18 cellular contexts compared by ENCODE assay signal in genomic region chr2:241857572-241858121, GRCh38. TPM values are rescaled to one million over a fixed set of nuclear protein-coding genes. Genes with fewer than 3 reads are reported as not detected.
A peak's percentile ranks its signal among the peaks of the same experiment; 100 is the strongest.
DNase-seq lines count a peak whose midpoint lies in the region; ATAC-seq, FAIRE-seq and TF ChIP-seq lines count a peak whose summit lies in the region.
"Had no signal": no experiment of that assay in that cellular context is flagged by ENCODE, and none has a peak within 500 bp of the region (broad histone marks: within the 10 kb centered on the region; RNA-seq: fewer than 3 reads in every experiment).

No MANE protein-coding gene starts in this region.

- TF ChIP-seq POLR2A in GM12891 (IDR thresholded peaks at IDR 0.05; ENCODE audit: low read depth, low read length) (no peak), gastroesophageal sphincter (IDR thresholded peaks at IDR 0.05) (no peak)

- no peaks in the 10 kb centered on the region for H3K9me3 Mint-ChIP-seq in activated CD4-positive, alpha-beta T cell treated with anti-CD3 and anti-CD28 coated beads for 36 hours (ENCODE audit: low read depth)
- no peaks in the 10 kb centered on the region for H3K9me3 Mint-ChIP-seq in central memory CD8-positive, alpha-beta T cell

- WGBS in gastroesophageal sphincter (ENCODE audit: low coverage in 1 of 2), 2 donors = 100% methylated on average over 1 of the region's 18 CpGs; no CpG with 5 or more reads in 1 of the 2 donors

- peak overlapping the region; percentile 80 for H3K27ac Mint-ChIP-seq in activated CD4-positive, alpha-beta T cell treated with anti-CD3 and anti-CD28 coated beads for 36 hours
- H3K27ac Mint-ChIP-seq in central memory CD8-positive, alpha-beta T cell (ENCODE audit: low read depth) = peak overlapping the region; percentile 86

- intact Hi-C loops in activated CD4-positive, alpha-beta T cell treated with anti-CD3 and anti-CD28 coated beads for 36 hours (cut with DNase I, micrococcal nuclease) = loop anchor here in 1 of 2 experiments (2.0 to 5.0 kb wide), 2 partner anchors 55 to 123 kb away; partner anchors contain the start of gene D2HGDH

- H3K4me2 ChIP-seq in Karpas-422 (ENCODE audit: low read depth, low read length, poor library complexity, severe bottlenecking) = no peak overlapping the region
- H3K4me2 ChIP-seq: A549 had no signal

- H3K9ac ChIP-seq in rectal smooth muscle tissue (ENCODE audit: low read length) (no peak overlapping the region), Karpas-422 (ENCODE audit: low read length) (no peak overlapping the region)

- H3K27me3 ChIP-seq in rectal smooth muscle tissue (ENCODE audit: control insufficient read depth, insufficient read depth, low read length) (no peaks in the 10 kb centered on the region), Karpas-422 (ENCODE audit: low read length) (no peaks in the 10 kb centered on the region), gastroesophageal sphincter (peaks cover 22% of the 10 kb centered on the region)

- no peaks in the 10 kb centered on the region for H3K79me2 ChIP-seq in Karpas-422 (ENCODE audit: low read length)

- H3K9me3 ChIP-seq in Karpas-422 (ENCODE audit: low read length) (no peaks in the 10 kb centered on the region), gastroesophageal sphincter (no peaks in the 10 kb centered on the region)
- H3K9me3 ChIP-seq: A549, heart left ventricle, tibial artery had no signal

- POLR2A ChIA-PET in activated CD4-positive, alpha-beta T cell treated with anti-CD3 and anti-CD28 coated beads for 36 hours (lab: Charles Lee) = no interaction called here

- peaks cover 44% of the 10 kb centered on the region for H3K4me1 Mint-ChIP-seq in activated CD4-positive, alpha-beta T cell treated with anti-CD3 and anti-CD28 coated beads for 36 hours
- H3K4me1 Mint-ChIP-seq in central memory CD8-positive, alpha-beta T cell = peaks cover 50% of the 10 kb centered on the region

- H3K27ac ChIP-seq in rectal smooth muscle tissue (ENCODE audit: low read depth, low read length) (no peak overlapping the region), Karpas-422 (ENCODE audit: low read length) (no peak overlapping the region), gastroesophageal sphincter (peak overlapping the region in 1 of 4 donors; percentile 85)
- H3K27ac ChIP-seq: A549, RWPE1, tibial artery had no signal

- H2AFZ ChIP-seq in Karpas-422 (ENCODE audit: low read length) = no peak overlapping the region

- FAIRE-seq in GM12891 (lab: Jason Lieb, UNC) = no peak
- FAIRE-seq: A549, bronchial epithelial cell, endothelial cell of umbilical vein had no signal

- H3K9me2 ChIP-seq in Karpas-422 (replicated peaks; ENCODE audit: insufficient read depth, low read length) = no peaks in the 10 kb centered on the region

- TF ChIP-seq CTCF in gastroesophageal sphincter (IDR thresholded peaks at IDR 0.05) = no peak

- CTCF ChIA-PET in activated CD4-positive, alpha-beta T cell treated with anti-CD3 and anti-CD28 coated beads for 36 hours (lab: Charles Lee) = no interaction called here

- H3K4me3 ChIP-seq in rectal smooth muscle tissue (ENCODE audit: low read length) (peak overlapping the region; percentile 12), Karpas-422 (ENCODE audit: low read length) (no peak overlapping the region), gastroesophageal sphincter (peak overlapping the region in 1 of 2 donors; percentile 41)
- H3K4me3 ChIP-seq: A549, tibial artery had no signal

- no peaks in the 10 kb centered on the region for H4K20me1 ChIP-seq in Karpas-422 (ENCODE audit: insufficient read depth, low read depth, low read length)

- no peaks in the 10 kb centered on the region for H3K36me3 ChIP-seq in rectal smooth muscle tissue (ENCODE audit: control insufficient read depth, insufficient read depth, low read length)
- H3K36me3 ChIP-seq in Karpas-422 (ENCODE audit: insufficient read depth, low read length) = no peaks in the 10 kb centered on the region
- H3K36me3 ChIP-seq in gastroesophageal sphincter = no peaks in the 10 kb centered on the region
- H3K36me3 ChIP-seq: heart left ventricle, tibial artery had no signal

- peaks cover 17% of the 10 kb centered on the region for H3K36me3 Mint-ChIP-seq in activated CD4-positive, alpha-beta T cell treated with anti-CD3 and anti-CD28 coated beads for 36 hours (ENCODE audit: low read depth)
- peaks cover 15% of the 10 kb centered on the region for H3K36me3 Mint-ChIP-seq in central memory CD8-positive, alpha-beta T cell (ENCODE audit: insufficient read depth)

- DNase-seq in activated CD4-positive, alpha-beta T cell treated with anti-CD3 and anti-CD28 coated beads for 36 hours = peak; percentile 11
- DNase-seq in activated CD4-positive, alpha-beta T cell treated with anti-CD3 and anti-CD28 coated beads, Interleukin-2, amount 50 U/mL, for 1 hour = no peak
- peak; percentile 23 for DNase-seq in GM12891 (ENCODE audit: insufficient read length, low spot score)
- DNase-seq in central memory CD8-positive, alpha-beta T cell (ENCODE audit: low spot score in 2 of 2) = no peak
- DNase-seq in Karpas-422 = no peak
- DNase-seq: NCI-H1436, NCI-H510A treated with DMSO at 0.1 percent for 48 hours had no signal

- H3K4me1 ChIP-seq in rectal smooth muscle tissue (ENCODE audit: control insufficient read depth, insufficient read depth, low read length) (peaks cover 2% of the 10 kb centered on the region), Karpas-422 (ENCODE audit: low read length) (peaks cover 22% of the 10 kb centered on the region), gastroesophageal sphincter (peaks cover 0 to 32% (median 19%) of the 10 kb centered on the region in 3 donors)
- H3K4me1 ChIP-seq: A549 had no signal

- H3K27me3 Mint-ChIP-seq in activated CD4-positive, alpha-beta T cell treated with anti-CD3 and anti-CD28 coated beads for 36 hours = peaks cover 4% of the 10 kb centered on the region
- H3K27me3 Mint-ChIP-seq in central memory CD8-positive, alpha-beta T cell = no peaks in the 10 kb centered on the region

- H3K4me3 Mint-ChIP-seq in activated CD4-positive, alpha-beta T cell treated with anti-CD3 and anti-CD28 coated beads for 36 hours = peak overlapping the region; percentile 85
- H3K4me3 Mint-ChIP-seq in central memory CD8-positive, alpha-beta T cell = peak overlapping the region; percentile 87

- TF ChIP-seq EP300 in gastroesophageal sphincter (IDR thresholded peaks at IDR 0.05) = no peak

- no peak for ATAC-seq in activated CD4-positive, alpha-beta T cell treated with anti-CD3 and anti-CD28 coated beads for 36 hours
- no peak for ATAC-seq in central memory CD8-positive, alpha-beta T cell (replicated peaks; ENCODE audit: extremely low read depth, poor library complexity, severe bottlenecking)
- ATAC-seq in gastroesophageal sphincter (no peak), GM21528 (IDR thresholded peaks at IDR 0.05; ENCODE audit: low FRiP score, unreplicated experiment) (no peak)
- ATAC-seq: A549 had no signal

TF ChIP-seq in GM12891, 5 proteins besides CTCF, POLR2A, EP300 and RAD21:
- TF ChIP-seq SPI1 (IDR thresholded peaks at IDR 0.05; ENCODE audit: low read depth, low read length) (no peak), POLR2AphosphoS5 (IDR thresholded peaks at IDR 0.05; ENCODE audit: low read depth, low read length) (no peak), POU2F2 (IDR thresholded peaks at IDR 0.05; ENCODE audit: low read depth, low read length) (no peak), PAX5 (IDR thresholded peaks at IDR 0.05; ENCODE audit: insufficient read depth, low read length, severe bottlenecking) (no peak)

RNA-seq across cellular contexts. Expression of gene PDCD1, which starts 1.0 kb away (rescaled TPM):
- total RNA-seq in activated CD4-positive, alpha-beta T cell treated with anti-CD3 and anti-CD28 coated beads for 36 hours = 10 to 100 TPM; 33.2 to 37.2 TPM
- 8.4 TPM for polyA plus RNA-seq in GM12891 (2012; ENCODE audit: low read depth, missing spikeins)
- total RNA-seq in Karpas-422 (2014; rRNA removed; shearing (Covaris generic); ENCODE audit: low replicate concordance) = 0.07 TPM in 1 of 2 replicates, not detected in the other
- total RNA-seq in gastroesophageal sphincter = under 1 TPM in 2 of 4 donors, not detected in 2; 0.19 to 0.54 TPM
- total RNA-seq: bronchial epithelial cell, endothelial cell of umbilical vein, skeletal muscle tissue had no signal
- polyA plus RNA-seq: A549, endothelial cell of umbilical vein, neural cell had no signal

RNA-seq across cellular contexts. Expression of gene RTP5, which starts 11.9 kb away (rescaled TPM):
- total RNA-seq in activated CD4-positive, alpha-beta T cell treated with anti-CD3 and anti-CD28 coated beads for 36 hours = under 1 TPM in 1 of 2 experiments, not detected in 1; 0.07 TPM
- polyA plus RNA-seq in GM12891 (2012; ENCODE audit: low read depth, missing spikeins) = 0.17 TPM
- not detected in 2 replicates for total RNA-seq in Karpas-422 (2014; rRNA removed; shearing (Covaris generic); ENCODE audit: low replicate concordance)
- total RNA-seq in gastroesophageal sphincter = not detected
- total RNA-seq: bronchial epithelial cell, endothelial cell of umbilical vein, heart left ventricle, skeletal muscle tissue had no signal
- polyA plus RNA-seq: A549, endothelial cell of umbilical vein, heart left ventricle had no signal

RNA-seq across cellular contexts. Expression of gene NEU4, which starts 48.7 kb away (rescaled TPM):
- total RNA-seq in activated CD4-positive, alpha-beta T cell treated with anti-CD3 and anti-CD28 coated beads for 36 hours = under 1 TPM; 0.76 to 0.89 TPM
- 0.69 TPM for polyA plus RNA-seq in GM12891 (2012; ENCODE audit: low read depth, missing spikeins)
- total RNA-seq in Karpas-422 (2014; rRNA removed; shearing (Covaris generic); ENCODE audit: low replicate concordance) = not detected in 2 replicates
- 1 to 10 TPM in 1 of 4 donors, under 1 TPM in 1, not detected in 2; 0.47 to 2.0 TPM for total RNA-seq in gastroesophageal sphincter
- total RNA-seq: bronchial epithelial cell, endothelial cell of umbilical vein had no signal
- polyA plus RNA-seq: endothelial cell of umbilical vein, neural cell had no signal

Comparison
In these comparisons a context has a peak if more than half of its experiments do, and no peak if none do; other contexts are left out.
1. DNase-seq: peak in activated CD4-positive, alpha-beta T cell treated with anti-CD3 and anti-CD28 coated beads for 36 hours (single experiment) and GM12891 (single experiment); none in activated CD4-positive, alpha-beta T cell treated with anti-CD3 and anti-CD28 coated beads, Interleukin-2, amount 50 U/mL, for 1 hour (single experiment), central memory CD8-positive, alpha-beta T cell (0 of 2) and Karpas-422 (single experiment).
2. RNA of gene PDCD1, which starts 1.0 kb away (total RNA-seq): 33.2 to 37.2 TPM in activated CD4-positive, alpha-beta T cell treated with anti-CD3 and anti-CD28 coated beads for 36 hours; 0.19 to 0.54 TPM in gastroesophageal sphincter and 0.07 TPM in Karpas-422; every median in the first group is over 10 times any median in the second.